ENCODE assay signal across 8 cellular contexts in the genomic region with DNA sequence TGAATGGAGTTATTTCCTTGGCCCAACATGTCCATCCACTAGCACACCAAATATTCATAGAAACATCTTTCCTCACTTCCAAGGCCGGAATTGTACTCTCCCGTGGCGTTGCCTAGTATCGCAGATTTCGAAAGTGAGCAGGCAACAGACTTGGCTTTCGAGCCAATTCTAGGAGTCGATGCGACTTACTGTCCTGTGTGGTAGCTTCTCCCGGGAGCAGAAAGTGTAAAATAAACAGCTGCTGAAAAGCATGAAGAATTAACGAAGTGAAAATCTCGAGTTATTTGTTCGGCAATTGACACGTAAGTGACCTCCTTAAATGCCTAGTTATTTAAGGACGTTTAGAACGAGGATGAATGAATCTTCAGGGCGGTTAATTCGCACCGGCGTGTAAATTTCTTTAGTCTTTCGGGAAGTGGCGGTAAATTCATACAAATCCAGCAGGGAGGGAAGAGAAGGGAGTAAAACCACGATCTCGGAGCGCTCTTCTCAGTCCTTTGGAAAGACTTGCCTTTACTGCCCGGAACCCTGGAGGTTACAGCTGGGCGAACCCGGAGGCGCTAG. TPM values are rescaled to one million over a fixed set of nuclear protein-coding genes. Genes with fewer than 3 reads are reported as not detected.
DNase-seq lines count a peak whose midpoint lies in the region; ATAC-seq and TF ChIP-seq lines count a peak whose summit lies in the region.

No MANE protein-coding gene starts in this region.

- peak overlapping the region; percentile 63 for H3K4me3 ChIP-seq in colonic mucosa

- no peaks in the 10 kb centered on the region for H3K9me3 ChIP-seq in colonic mucosa

- ATAC-seq in left colon (peak; percentile 29), GM19328 (IDR thresholded peaks at IDR 0.05; ENCODE audit: unreplicated experiment) (no peak)
- ATAC-seq in stimulated activated memory B cell treated with anti-CD40 and anti-IgM and Interleukin-4, amounts not matched to agents 10 μg/mL and 1 μg/mL and 100 μg/mL, for 72 hours: no peak

- intact Hi-C loops in colonic mucosa (cut with DNase I): loop anchor here (5.0 to 10.0 kb wide), 2 partner anchors 72 to 265 kb away; no protein-coding TSS in a partner anchor
- intact Hi-C loops in left colon (cut with DNase I, micrococcal nuclease): no loop called here

- no peaks in the 10 kb centered on the region for H3K36me3 ChIP-seq in colonic mucosa

- H3K36me3 Mint-ChIP-seq in stimulated activated memory B cell treated with anti-CD40 and anti-IgM and Interleukin-4, amounts not matched to agents 10 μg/mL and 1 μg/mL and 100 μg/mL, for 72 hours: no peaks in the 10 kb centered on the region

- no peaks in the 10 kb centered on the region for H3K27me3 ChIP-seq in colonic mucosa

- peaks cover 2% of the 10 kb centered on the region for H3K9me3 Mint-ChIP-seq in stimulated activated memory B cell treated with anti-CD40 and anti-IgM and Interleukin-4, amounts not matched to agents 10 μg/mL and 1 μg/mL and 100 μg/mL, for 72 hours

- TF ChIP-seq CTCF in colonic mucosa (IDR thresholded peaks at IDR 0.05): no peak

- peaks cover 28% of the 10 kb centered on the region for H3K4me1 Mint-ChIP-seq in stimulated activated memory B cell treated with anti-CD40 and anti-IgM and Interleukin-4, amounts not matched to agents 10 μg/mL and 1 μg/mL and 100 μg/mL, for 72 hours

- peak overlapping the region; percentile 68 for H3K4me3 Mint-ChIP-seq in stimulated activated memory B cell treated with anti-CD40 and anti-IgM and Interleukin-4, amounts not matched to agents 10 μg/mL and 1 μg/mL and 100 μg/mL, for 72 hours

- peak overlapping the region; percentile 4 to 90 for H3K9ac ChIP-seq in colonic mucosa (ENCODE audit: low read depth in 2 of 2, low read length in 2 of 2)

- no peaks in the 10 kb centered on the region for H3K4me1 ChIP-seq in colonic mucosa

- peak in 8 of 14 donors; percentile 50 to 62 (median 57) for DNase-seq in C1 segment of cervical spinal cord (lab: John Stamatoyannopoulos, UW)
- DNase-seq in HCEC 1CT: peak; percentile 17
- DNase-seq in RPMI7951 (ENCODE audit: low read depth): peak; percentile 32
- DNase-seq in colonic mucosa: peak; percentile 62
- DNase-seq in left colon: peak; percentile 46 to 57
- no peak for DNase-seq in activated effector memory CD4-positive, alpha-beta T cell treated with anti-CD3 and anti-CD28 coated beads, Interleukin-2, amount 50 U/mL, for 16 hours

- no peak overlapping the region for H3K27ac Mint-ChIP-seq in stimulated activated memory B cell treated with anti-CD40 and anti-IgM and Interleukin-4, amounts not matched to agents 10 μg/mL and 1 μg/mL and 100 μg/mL, for 72 hours

- peaks cover 59% of the 10 kb centered on the region for H3K27me3 Mint-ChIP-seq in stimulated activated memory B cell treated with anti-CD40 and anti-IgM and Interleukin-4, amounts not matched to agents 10 μg/mL and 1 μg/mL and 100 μg/mL, for 72 hours

- H3K27ac ChIP-seq in colonic mucosa: peak overlapping the region; percentile 84

RNA-seq across cellular contexts. Expression of a gene that starts 0.4 kb away (rescaled TPM):
- total RNA-seq in RPMI7951 (2014; rRNA removed; shearing (Covaris generic)): 0.36 and 0.39 TPM in 2 replicates
- 10 to 100 TPM; 36.7 to 55.3 TPM for total RNA-seq in colonic mucosa
- total RNA-seq in left colon: 10 to 100 TPM; 56.5 to 79.8 TPM

Comparison
In these comparisons a context has a peak if more than half of its experiments do, and no peak if none do; other contexts are left out.
1. RNA of a gene that starts 0.4 kb away (total RNA-seq): 56.5 to 79.8 TPM in left colon and 36.7 to 55.3 TPM in colonic mucosa; 0.36 to 0.39 TPM in RPMI7951; every median in the first group is over 10 times any median in the second.